8 cellular contexts compared by ENCODE assay signal in genomic region chr19:7489609-7490044, GRCh38. TPM values are rescaled to one million over a fixed set of nuclear protein-coding genes. Genes with fewer than 3 reads are reported as not detected.
DNase-seq lines count a peak whose midpoint lies in the region; ATAC-seq and TF ChIP-seq lines count a peak whose summit lies in the region.

No MANE protein-coding gene starts in this region.

- H3K27me3 ChIP-seq in DOHH2 (ENCODE audit: control insufficient read depth, low read length): no peaks in the 10 kb centered on the region
- H3K27me3 ChIP-seq in Panc1 (ENCODE audit: control insufficient read depth, insufficient read depth, low read length): no peaks in the 10 kb centered on the region
- no peaks in the 10 kb centered on the region for H3K27me3 ChIP-seq in esophagus muscularis mucosa

- no peaks in the 10 kb centered on the region for H3K9me3 ChIP-seq in DOHH2 (ENCODE audit: control insufficient read depth, insufficient read depth, low read length)
- no peaks in the 10 kb centered on the region for H3K9me3 ChIP-seq in Panc1 (ENCODE audit: control insufficient read depth, insufficient read depth, low read depth, low read length)
- no peaks in the 10 kb centered on the region for H3K9me3 ChIP-seq in esophagus muscularis mucosa

- H3K4me2 ChIP-seq in DOHH2 (ENCODE audit: low read length): peak overlapping the region; percentile 96

- TF ChIP-seq CTCF in DOHH2 (IDR thresholded peaks at IDR 0.05; ENCODE audit: low read depth, low read length, poor library complexity, severe bottlenecking) (no peak), Panc1 (IDR thresholded peaks at IDR 0.05) (no peak), esophagus muscularis mucosa (IDR thresholded peaks at IDR 0.05) (no peak), progenitor cell of endocrine pancreas (IDR thresholded peaks at IDR 0.05; ENCODE audit: unreplicated experiment) (no peak)

- CTCF ChIA-PET in Panc1 (lab: Charles Lee): interaction anchor here (0.8 kb wide), 1 partner anchor 32 kb away, joined by 6 read pairs; no protein-coding TSS in a partner anchor

- H3K36me3 ChIP-seq in DOHH2 (ENCODE audit: control insufficient read depth, low read length) (no peaks in the 10 kb centered on the region), Panc1 (ENCODE audit: control insufficient read depth, insufficient read depth, low read length) (no peaks in the 10 kb centered on the region), esophagus muscularis mucosa (peaks cover 0 to 9% (median 0%) of the 10 kb centered on the region in 4 donors)

- H3F3A ChIP-seq in DOHH2 (ENCODE audit: control insufficient read depth, insufficient read depth): 0 out of 2 replicates have a peak, but pooled peaks cover 2% of the 10 kb centered on the region

- ATAC-seq in Panc1 (no peak), GM21825 (IDR thresholded peaks at IDR 0.05; ENCODE audit: unreplicated experiment) (no peak), GM21723 (IDR thresholded peaks at IDR 0.05; ENCODE audit: unreplicated experiment) (no peak)

- no peaks in the 10 kb centered on the region for H4K20me1 ChIP-seq in DOHH2 (ENCODE audit: control insufficient read depth, insufficient read depth, low read depth, low read length)

- H3K27ac ChIP-seq in DOHH2 (ENCODE audit: low read depth, low read length) (no peak overlapping the region), Panc1 (ENCODE audit: low read length) (peak overlapping the region; percentile 90), esophagus muscularis mucosa (replicated peaks in 1 of 4) (peak overlapping the region; percentile 86 to 88 (median 88))

- H3K4me3 ChIP-seq in DOHH2 (ENCODE audit: low read length): peak overlapping the region; percentile 87
- peak overlapping the region; percentile 55 to 61; a peak in 3 of 4 replicates for H3K4me3 ChIP-seq in Panc1 (ENCODE audit: low read depth in 2 of 2, low read length in 2 of 2)
- H3K4me3 ChIP-seq in esophagus muscularis mucosa: peak overlapping the region in 3 of 4 donors; percentile 58 to 72 (median 69)

- no peaks in the 10 kb centered on the region for H3K9me2 ChIP-seq in DOHH2 (replicated peaks; ENCODE audit: control insufficient read depth, low read length)

- peak overlapping the region; percentile 96 for H3K27ac Mint-ChIP-seq in progenitor cell of endocrine pancreas

- DNase-seq in Panc1 (ENCODE audit: low read depth, low spot score): no peak
- no peak for DNase-seq in esophagus muscularis mucosa (ENCODE audit: extremely low spot score)
- no peak for DNase-seq in progenitor cell of endocrine pancreas (ENCODE audit: low spot score, unreplicated experiment)
- DNase-seq in HK-2 (ENCODE audit: unreplicated experiment): no peak
- no peak for DNase-seq in NCI-H2029 (lab: John Stamatoyannopoulos, UW)

- in situ Hi-C loops in Panc1 (cut with HindIII; ENCODE audit: low pct_unique_long_range_greater_than_20kb, low sequenced_read_pairs): no loop called here

- WGBS in esophagus muscularis mucosa: 83% methylated on average over 11 of the region's 11 CpGs

- POLR2A ChIA-PET in Panc1 (lab: Charles Lee): no interaction called here

- TF ChIP-seq EP300 in esophagus muscularis mucosa (IDR thresholded peaks at IDR 0.05): no peak

- H3K36me3 Mint-ChIP-seq in progenitor cell of endocrine pancreas (ENCODE audit: insufficient read depth): no peaks in the 10 kb centered on the region

- no TSS peak for BruUV-seq in Panc1 (replicated peaks; lab: Mats Ljungman, UMichigan)

- H3K27me3 Mint-ChIP-seq in progenitor cell of endocrine pancreas: no peaks in the 10 kb centered on the region

- H3K4me1 Mint-ChIP-seq in progenitor cell of endocrine pancreas (ENCODE audit: low read depth): peaks cover 9% of the 10 kb centered on the region

- intact Hi-C loops in Panc1 (cut with micrococcal nuclease; ENCODE audit: unreplicated experiment): no loop called here
- intact Hi-C loops in esophagus muscularis mucosa (cut with DNase I): loop anchor here (5.0 kb wide), 2 partner anchors 33 to 43 kb away; partner anchors contain the start of gene MCOLN1

- no peak for TF ChIP-seq POLR2A in esophagus muscularis mucosa (IDR thresholded peaks at IDR 0.05; ENCODE audit: low read depth)

- H3K79me2 ChIP-seq in DOHH2 (ENCODE audit: control insufficient read depth, low read length): no peaks in the 10 kb centered on the region

- no peaks in the 10 kb centered on the region for H3K9me3 Mint-ChIP-seq in progenitor cell of endocrine pancreas (ENCODE audit: low read depth)

- peak overlapping the region; percentile 66 for H3K4me3 Mint-ChIP-seq in progenitor cell of endocrine pancreas (ENCODE audit: low read depth)

- H3K4me1 ChIP-seq in DOHH2 (ENCODE audit: control insufficient read depth, low read length): peaks cover 16% of the 10 kb centered on the region
- H3K4me1 ChIP-seq in Panc1 (ENCODE audit: control insufficient read depth, insufficient read depth, low read length): peaks cover 6% of the 10 kb centered on the region
- H3K4me1 ChIP-seq in esophagus muscularis mucosa: peaks cover 6 to 30% (median 21%) of the 10 kb centered on the region in 4 donors

RNA-seq across cellular contexts. Expression of gene PEX11G, which starts 0.8 kb away (rescaled TPM):
- total RNA-seq in Panc1 (2021; ENCODE audit: unreplicated experiment) (2.9 TPM), esophagus muscularis mucosa (1 to 10 TPM; 1.7 to 5.3 (median 3.7) TPM), progenitor cell of endocrine pancreas (5.5 and 6.1 TPM in 2 replicates)
- 8.1 TPM for polyA plus RNA-seq in Panc1 (2012; ENCODE audit: insufficient read length)

RNA-seq across cellular contexts. Expression of gene ZNF358, which starts 26.3 kb away (rescaled TPM):
- 30.2 TPM for total RNA-seq in Panc1 (2021; ENCODE audit: unreplicated experiment)
- polyA plus RNA-seq in Panc1 (2012; ENCODE audit: insufficient read length): 56.0 TPM
- total RNA-seq in esophagus muscularis mucosa: 100 to 1,000 TPM in 3 of 4 donors, 10 to 100 TPM in 1; 95.4 to 168 (median 137) TPM
- 78.0 and 86.1 TPM in 2 replicates for total RNA-seq in progenitor cell of endocrine pancreas

RNA-seq across cellular contexts. Expression of gene MCOLN1, which starts 32.8 kb away (rescaled TPM):
- total RNA-seq in Panc1 (2021; ENCODE audit: unreplicated experiment) (28.0 TPM), esophagus muscularis mucosa (10 to 100 TPM; 11.3 to 20.7 (median 14.4) TPM), progenitor cell of endocrine pancreas (16.5 and 18.3 TPM in 2 replicates)
- 27.6 TPM for polyA plus RNA-seq in Panc1 (2012; ENCODE audit: insufficient read length)

RNA-seq across cellular contexts. Expression of gene PNPLA6, which starts 45.9 kb away (rescaled TPM):
- total RNA-seq in Panc1 (2021; ENCODE audit: unreplicated experiment) (176 TPM), esophagus muscularis mucosa (100 to 1,000 TPM in 2 of 4 donors, 10 to 100 TPM in 2; 58.1 to 156 (median 85.7) TPM), progenitor cell of endocrine pancreas (131 and 140 TPM in 2 replicates)
- 299 TPM for polyA plus RNA-seq in Panc1 (2012; ENCODE audit: insufficient read length)
